ENCODE assay signal across 2 cellular contexts in the genomic region with DNA sequence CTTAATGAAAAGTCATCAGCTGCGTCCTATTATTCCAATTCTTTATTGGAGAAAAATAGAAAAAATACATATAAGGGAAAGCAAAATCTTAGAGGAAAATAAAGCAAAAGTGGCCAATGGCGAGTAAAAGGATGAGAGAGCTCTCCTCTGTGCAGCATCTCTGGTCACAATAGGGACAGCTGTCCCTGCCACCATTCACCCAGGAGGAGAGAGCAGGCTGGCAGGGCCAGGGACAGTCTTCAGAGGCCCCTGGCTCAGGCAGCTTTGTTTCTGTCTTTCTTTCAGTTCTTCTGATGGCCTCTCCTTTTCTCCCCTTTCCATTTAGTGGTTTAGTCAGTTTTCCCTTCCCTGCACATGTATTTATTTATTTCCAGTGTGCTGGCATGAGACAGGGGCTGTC.
TF ChIP-seq lines count a peak whose summit lies in the region.

No MANE protein-coding gene starts in this region.

TF ChIP-seq in SK-N-SH, 30 proteins besides CTCF, POLR2A, EP300 and RAD21 (continued from another document):
- TF ChIP-seq PBX3 (IDR thresholded peaks at IDR 0.05) (no peak), TAF1 (IDR thresholded peaks at IDR 0.05; ENCODE audit: borderline replicate concordance, low read depth, low read length) (no peak), FOXJ3 (CRISPR knock-in tag; IDR thresholded peaks at IDR 0.05) (no peak), NFIC (IDR thresholded peaks at IDR 0.05; ENCODE audit: borderline replicate concordance) (no peak), SMC3 (IDR thresholded peaks at IDR 0.05; ENCODE audit: low read depth, low read length) (no peak)
- TF ChIP-seq, protein P1, sequence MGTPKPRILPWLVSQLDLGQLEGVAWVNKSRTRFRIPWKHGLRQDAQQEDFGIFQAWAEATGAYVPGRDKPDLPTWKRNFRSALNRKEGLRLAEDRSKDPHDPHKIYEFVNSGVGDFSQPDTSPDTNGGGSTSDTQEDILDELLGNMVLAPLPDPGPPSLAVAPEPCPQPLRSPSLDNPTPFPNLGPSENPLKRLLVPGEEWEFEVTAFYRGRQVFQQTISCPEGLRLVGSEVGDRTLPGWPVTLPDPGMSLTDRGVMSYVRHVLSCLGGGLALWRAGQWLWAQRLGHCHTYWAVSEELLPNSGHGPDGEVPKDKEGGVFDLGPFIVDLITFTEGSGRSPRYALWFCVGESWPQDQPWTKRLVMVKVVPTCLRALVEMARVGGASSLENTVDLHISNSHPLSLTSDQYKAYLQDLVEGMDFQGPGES (IDR thresholded peaks at IDR 0.05; ENCODE audit: low read depth, low read length): no peak
TF ChIP-seq in SK-N-SH: peak in this region for 0.

TF ChIP-seq in SK-N-SH treated with all-trans-retinoic acid at 6 μM for 48 hours, 23 proteins besides CTCF, POLR2A, EP300 and RAD21 (continued from another document):
- TF ChIP-seq ZNF70 (CRISPR knock-in tag; IDR thresholded peaks at IDR 0.05) (no peak), PPARA (CRISPR knock-in tag; IDR thresholded peaks at IDR 0.05; ENCODE audit: borderline replicate concordance) (no peak), SNAI2 (CRISPR knock-in tag; IDR thresholded peaks at IDR 0.05) (no peak), TCF4 (CRISPR knock-in tag; IDR thresholded peaks at IDR 0.05; ENCODE audit: borderline replicate concordance) (no peak), ZFP3 (CRISPR knock-in tag; IDR thresholded peaks at IDR 0.05) (no peak), ZFP30 (CRISPR knock-in tag; IDR thresholded peaks at IDR 0.05) (no peak), ZC3H10 (CRISPR knock-in tag; IDR thresholded peaks at IDR 0.05) (no peak), ARNTL (CRISPR knock-in tag; IDR thresholded peaks at IDR 0.05; ENCODE audit: borderline replicate concordance, low read depth) (no peak), ZNF8 (CRISPR knock-in tag; IDR thresholded peaks at IDR 0.05) (no peak), ISL1 (CRISPR knock-in tag; IDR thresholded peaks at IDR 0.05) (no peak), ESRRG (CRISPR knock-in tag; IDR thresholded peaks at IDR 0.05) (no peak), CSRNP3 (CRISPR knock-in tag; IDR thresholded peaks at IDR 0.05) (no peak), TOX (CRISPR knock-in tag; IDR thresholded peaks at IDR 0.05; ENCODE audit: borderline replicate concordance) (no peak), ZNF565 (CRISPR knock-in tag; conservative IDR thresholded peaks at IDR 0.05; ENCODE audit: low read depth) (no peak), BACH2 (CRISPR knock-in tag; IDR thresholded peaks at IDR 0.05; ENCODE audit: borderline replicate concordance) (no peak)
- TF ChIP-seq, protein P2, sequence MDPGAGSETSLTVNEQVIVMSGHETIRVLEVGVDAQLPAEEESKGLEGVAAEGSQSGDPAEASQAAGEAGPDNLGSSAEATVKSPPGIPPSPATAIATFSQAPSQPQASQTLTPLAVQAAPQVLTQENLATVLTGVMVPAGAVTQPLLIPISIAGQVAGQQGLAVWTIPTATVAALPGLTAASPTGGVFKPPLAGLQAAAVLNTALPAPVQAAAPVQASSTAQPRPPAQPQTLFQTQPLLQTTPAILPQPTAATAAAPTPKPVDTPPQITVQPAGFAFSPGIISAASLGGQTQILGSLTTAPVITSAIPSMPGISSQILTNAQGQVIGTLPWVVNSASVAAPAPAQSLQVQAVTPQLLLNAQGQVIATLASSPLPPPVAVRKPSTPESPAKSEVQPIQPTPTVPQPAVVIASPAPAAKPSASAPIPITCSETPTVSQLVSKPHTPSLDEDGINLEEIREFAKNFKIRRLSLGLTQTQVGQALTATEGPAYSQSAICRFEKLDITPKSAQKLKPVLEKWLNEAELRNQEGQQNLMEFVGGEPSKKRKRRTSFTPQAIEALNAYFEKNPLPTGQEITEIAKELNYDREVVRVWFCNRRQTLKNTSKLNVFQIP (CRISPR knock-in tag; IDR thresholded peaks at IDR 0.05; ENCODE audit: borderline replicate concordance, low read depth): no peak
